Comparison of ENCODE assay signal across 10 cellular contexts in genomic region chr11:60343094-60343704, GRCh38. TPM values are rescaled to one million over a fixed set of nuclear protein-coding genes. Genes with fewer than 3 reads are reported as not detected.
A peak's percentile ranks its signal among the peaks of the same experiment; 100 is the strongest.
DNase-seq lines count a peak whose midpoint lies in the region; ATAC-seq, FAIRE-seq and TF ChIP-seq lines count a peak whose summit lies in the region.
"Had no signal": no experiment of that assay in that cellular context is flagged by ENCODE, and none has a peak within 500 bp of the region (broad histone marks: within the 10 kb centered on the region; RNA-seq: fewer than 3 reads in every experiment).

No MANE protein-coding gene starts in this region.

- POLR2A ChIA-PET in activated CD8-positive, alpha-beta T cell treated with anti-CD3 and anti-CD28 coated beads for 36 hours (lab: Charles Lee), result no interaction called here

- no peak for DNase-seq in D721Med (ENCODE audit: insufficient read length, low spot score)
- peak; percentile 29 for DNase-seq in Jurkat, Clone E6-1 (ENCODE audit: low read depth, low spot score)
- peak; percentile 19 for DNase-seq in activated CD8-positive, alpha-beta T cell treated with anti-CD3 and anti-CD28 coated beads for 36 hours
- DNase-seq in memory B cell (ENCODE audit: low spot score in 2 of 2), result peak in 1 of 2 donors; percentile 29
- no peak for DNase-seq in medulla oblongata (ENCODE audit: extremely low spot score)
- DNase-seq in stimulated activated CD4-positive, alpha-beta T cell treated with anti-CD3 and anti-CD28 coated beads, Interleukin-1b, Interleukin-23, amount 100 ng/mL, for 48 hours, result no peak
- DNase-seq in C1 segment of cervical spinal cord (lab: John Stamatoyannopoulos, UW), result no peak

- H3K4me3 ChIP-seq in Jurkat, Clone E6-1 (ENCODE audit: low read length), result no peak overlapping the region
- H3K4me3 ChIP-seq: skin epidermis had no signal

- ATAC-seq in activated CD8-positive, alpha-beta T cell treated with anti-CD3 and anti-CD28 coated beads for 36 hours, result no peak
- ATAC-seq in memory B cell (ENCODE audit: low read depth) (peak; percentile 51), GM21526 (IDR thresholded peaks at IDR 0.05; ENCODE audit: low FRiP score, unreplicated experiment) (no peak)

- no peak for FAIRE-seq in D721Med (lab: Jason Lieb, UNC)

- no peak overlapping the region for H3K4me3 Mint-ChIP-seq in activated CD8-positive, alpha-beta T cell treated with anti-CD3 and anti-CD28 coated beads for 36 hours
- H3K4me3 Mint-ChIP-seq in memory B cell, result no peak overlapping the region

- H3K9me3 Mint-ChIP-seq in activated CD8-positive, alpha-beta T cell treated with anti-CD3 and anti-CD28 coated beads for 36 hours, result no peaks in the 10 kb centered on the region
- no peaks in the 10 kb centered on the region for H3K9me3 Mint-ChIP-seq in memory B cell

- no peaks in the 10 kb centered on the region for H3K4me1 Mint-ChIP-seq in activated CD8-positive, alpha-beta T cell treated with anti-CD3 and anti-CD28 coated beads for 36 hours (ENCODE audit: low read depth)
- peaks cover 1% of the 10 kb centered on the region for H3K4me1 Mint-ChIP-seq in memory B cell

- no peaks in the 10 kb centered on the region for H3K36me3 Mint-ChIP-seq in activated CD8-positive, alpha-beta T cell treated with anti-CD3 and anti-CD28 coated beads for 36 hours (ENCODE audit: low read depth)
- no peaks in the 10 kb centered on the region for H3K36me3 Mint-ChIP-seq in memory B cell

- TF ChIP-seq CTCF in D721Med (IDR thresholded peaks at IDR 0.05; ENCODE audit: insufficient read depth, missing control alignments), result peak; percentile 47
- TF ChIP-seq CTCF in activated CD8-positive, alpha-beta T cell treated with anti-CD3 and anti-CD28 coated beads for 36 hours (IDR thresholded peaks at IDR 0.05), result peak; percentile 88

- CTCF ChIA-PET in activated CD8-positive, alpha-beta T cell treated with anti-CD3 and anti-CD28 coated beads for 36 hours (lab: Charles Lee), result interaction anchor here (0.7 to 8.5 kb wide), 11 partner anchors 9 to 290 kb away, joined by 3 to 77 read pairs (median 3); no protein-coding TSS in a partner anchor

- no peak overlapping the region for H3K27ac Mint-ChIP-seq in activated CD8-positive, alpha-beta T cell treated with anti-CD3 and anti-CD28 coated beads for 36 hours
- H3K27ac Mint-ChIP-seq in memory B cell, result no peak overlapping the region

- intact Hi-C loops in activated CD8-positive, alpha-beta T cell treated with anti-CD3 and anti-CD28 coated beads for 36 hours (cut with micrococcal nuclease), result loop anchor here (2.0 kb wide), 1 partner anchor 78 kb away; no protein-coding TSS in a partner anchor

- H3K27me3 Mint-ChIP-seq in activated CD8-positive, alpha-beta T cell treated with anti-CD3 and anti-CD28 coated beads for 36 hours, result peaks cover 17% of the 10 kb centered on the region
- peaks cover 3% of the 10 kb centered on the region for H3K27me3 Mint-ChIP-seq in memory B cell

RNA-seq across cellular contexts. Expression of gene MS4A6E, which starts 16.1 kb away (rescaled TPM):
- polyA plus RNA-seq in Jurkat, Clone E6-1 (2012; ENCODE audit: insufficient read depth, insufficient read length), result not detected
- not detected for total RNA-seq in activated CD8-positive, alpha-beta T cell treated with anti-CD3 and anti-CD28 coated beads for 36 hours
- total RNA-seq: dermis microvascular lymphatic vessel endothelial cell had no signal

RNA-seq across cellular contexts. Expression of gene MS4A7, which starts 35.1 kb away (rescaled TPM):
- not detected for polyA plus RNA-seq in Jurkat, Clone E6-1 (2012; ENCODE audit: insufficient read depth, insufficient read length)
- not detected for total RNA-seq in activated CD8-positive, alpha-beta T cell treated with anti-CD3 and anti-CD28 coated beads for 36 hours
- total RNA-seq: dermis microvascular lymphatic vessel endothelial cell had no signal

RNA-seq across cellular contexts. Expression of gene MS4A14, which starts 53.1 kb away (rescaled TPM):
- polyA plus RNA-seq in Jurkat, Clone E6-1 (2012; ENCODE audit: insufficient read depth, insufficient read length), result not detected
- total RNA-seq in activated CD8-positive, alpha-beta T cell treated with anti-CD3 and anti-CD28 coated beads for 36 hours, result not detected
- total RNA-seq: dermis microvascular lymphatic vessel endothelial cell had no signal

Comparison
In these comparisons a context has a peak if more than half of its experiments do, and no peak if none do; other contexts are left out.
1. DNase-seq: peak in Jurkat, Clone E6-1 (single experiment) and activated CD8-positive, alpha-beta T cell treated with anti-CD3 and anti-CD28 coated beads for 36 hours (single experiment); none in D721Med (single experiment), medulla oblongata (single experiment), stimulated activated CD4-positive, alpha-beta T cell treated with anti-CD3 and anti-CD28 coated beads, Interleukin-1b, Interleukin-23, amount 100 ng/mL, for 48 hours (single experiment) and C1 segment of cervical spinal cord (0 of 14).